Comparison of ENCODE assay signal across 9 cellular contexts in the genomic region with DNA sequence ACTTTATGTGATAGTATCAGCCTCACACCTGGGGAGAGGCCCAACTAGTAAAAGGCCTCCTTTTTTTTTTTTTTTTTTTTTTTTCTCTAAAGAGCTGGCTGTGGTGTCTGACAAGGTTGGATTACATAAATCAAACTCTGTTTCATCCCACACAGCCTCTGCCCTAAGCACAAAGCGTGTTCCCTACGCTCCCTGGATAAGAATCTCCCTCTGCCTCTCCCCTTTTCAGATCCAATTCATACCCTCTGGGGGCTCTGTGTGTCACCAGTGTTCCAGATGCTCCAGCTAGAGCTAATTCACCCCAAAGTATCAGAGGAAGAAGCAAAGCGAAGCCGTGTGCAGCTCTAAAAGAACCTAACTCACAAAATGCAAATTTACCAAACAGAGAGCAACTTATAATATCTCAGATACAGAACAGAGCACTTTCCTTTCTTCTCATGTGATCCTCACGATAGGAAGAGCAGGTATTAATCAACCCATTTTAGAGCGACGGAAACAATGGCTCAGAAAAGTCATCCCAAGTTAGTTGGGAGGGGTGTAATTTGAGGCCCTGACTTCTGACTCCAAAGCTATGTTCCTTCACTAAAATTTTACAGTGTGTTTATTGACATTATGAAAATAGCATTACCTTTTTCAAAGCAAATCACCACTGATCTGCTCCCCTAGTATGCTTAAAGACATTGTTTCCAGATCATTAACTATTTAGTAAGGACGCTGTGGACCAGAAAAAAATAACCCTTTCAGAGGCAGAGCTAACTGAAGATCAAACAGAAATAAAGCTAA. TPM values are rescaled to one million over a fixed set of nuclear protein-coding genes. Genes with fewer than 3 reads are reported as not detected.
DNase-seq lines count a peak whose midpoint lies in the region; ATAC-seq and TF ChIP-seq lines count a peak whose summit lies in the region.
"Had no signal": no experiment of that assay in that cellular context is flagged by ENCODE, and none has a peak within 500 bp of the region (broad histone marks: within the 10 kb centered on the region; RNA-seq: fewer than 3 reads in every experiment).

No MANE protein-coding gene starts in this region.

- CTCF ChIA-PET in PC-3 (lab: Charles Lee) (interaction anchor here (0.6 to 0.8 kb wide), 2 partner anchors 13 to 121 kb away, joined by 3 to 4 read pairs; a partner anchor contains a TSS), RWPE1 (lab: Yijun Ruan, JAX) (interaction anchor here (0.6 kb wide), 2 partner anchors 8 to 42 kb away, joined by 3 read pairs; no protein-coding TSS in a partner anchor)

- peaks cover 65% of the 10 kb centered on the region for H3K4me1 ChIP-seq in PC-3 (ENCODE audit: insufficient read depth, low read length)

- no TSS peak for BruUV-seq in PC-3 (replicated peaks; lab: Mats Ljungman, UMichigan)

- no peak overlapping the region; the same call in 1 of the 2 replicates for H3K9ac ChIP-seq in PC-3 (ENCODE audit: low read length)

- peak overlapping the region; percentile 35 for H3K4me3 Mint-ChIP-seq in neural crest cell

- H3K4me1 Mint-ChIP-seq in neural crest cell = peaks cover 86% of the 10 kb centered on the region

- H3K27ac ChIP-seq in PC-3 (ENCODE audit: low read length) (peak overlapping the region; percentile 38), RWPE1 (no peak overlapping the region)

- H3K27me3 ChIP-seq in PC-3 (ENCODE audit: low read length) = no peaks in the 10 kb centered on the region

- H3K4me2 ChIP-seq in PC-3 (ENCODE audit: low read length) = no peak overlapping the region

- H3K9me3 ChIP-seq in PC-3 (ENCODE audit: low read length) = no peaks in the 10 kb centered on the region

- no peaks in the 10 kb centered on the region for H3K27me3 Mint-ChIP-seq in neural crest cell (ENCODE audit: low read depth)

- H3K79me2 ChIP-seq in PC-3 (ENCODE audit: low read length) = no peaks in the 10 kb centered on the region

- H3K27ac Mint-ChIP-seq in neural crest cell (ENCODE audit: unreplicated experiment) = no peak overlapping the region

- no peak for TF ChIP-seq POLR2A in lower leg skin (IDR thresholded peaks at IDR 0.05)

- H3K4me3 ChIP-seq in PC-3 (ENCODE audit: low read length) (no peak overlapping the region), lower leg skin (ENCODE audit: low read depth, poor library complexity, severe bottlenecking) (no peak overlapping the region)

- ATAC-seq in GM18498 (IDR thresholded peaks at IDR 0.05; ENCODE audit: unreplicated experiment) = peak; percentile 36
- ATAC-seq in GM21619 (IDR thresholded peaks at IDR 0.05; ENCODE audit: unreplicated experiment) = peak; percentile 31
- ATAC-seq in PC-3 = no peak

- no peaks in the 10 kb centered on the region for H3K36me3 ChIP-seq in PC-3 (ENCODE audit: low read depth, low read length)

- no peaks in the 10 kb centered on the region for H4K20me1 ChIP-seq in PC-3 (ENCODE audit: low read length)

- 46% methylated on average over 8 of the region's 8 CpGs for WGBS in lower leg skin, 2 donors

- POLR2A ChIA-PET in PC-3 (lab: Charles Lee; ENCODE audit: unreplicated experiment) (interaction anchor here (0.6 kb wide), 1 partner anchor 41 kb away, joined by 5 read pairs; no protein-coding TSS in a partner anchor), RWPE1 (lab: Yijun Ruan, JAX; ENCODE audit: low non-redundant PET) (no interaction called here)

- no peak overlapping the region for H2AFZ ChIP-seq in PC-3 (ENCODE audit: low read length)

- TF ChIP-seq CTCF in PC-3 (conservative IDR thresholded peaks at IDR 0.05; ENCODE audit: low read depth, low read length) = no peak
- no peak for TF ChIP-seq CTCF in neural crest cell (conservative IDR thresholded peaks at IDR 0.05)
- no peak for TF ChIP-seq CTCF in RWPE1 (conservative IDR thresholded peaks at IDR 0.05; ENCODE audit: low read depth)
- no peak for TF ChIP-seq CTCF in lower leg skin (IDR thresholded peaks at IDR 0.05)

- H3K9me3 Mint-ChIP-seq in neural crest cell = no peaks in the 10 kb centered on the region

- H3K9me2 ChIP-seq in PC-3 (replicated peaks; ENCODE audit: low read length) = no peaks in the 10 kb centered on the region

- H3F3A ChIP-seq in PC-3 (ENCODE audit: low read length, unreplicated experiment) = no peaks in the 10 kb centered on the region

- intact Hi-C loops in PC-3 (cut with micrococcal nuclease) = no loop called here
- intact Hi-C loops in lower leg skin (cut with DNase I; ENCODE audit: low total_unique reads) = no loop called here

- DNase-seq in PC-3 = no peak
- DNase-seq in neural crest cell (ENCODE audit: low read depth, low spot score) = no peak
- DNase-seq in RWPE1 (ENCODE audit: low spot score) = no peak
- no peak for DNase-seq in lower leg skin (ENCODE audit: low spot score in 2 of 2)
- no peak for DNase-seq in AML-193 (lab: John Stamatoyannopoulos, UW)
- no peak for DNase-seq in stimulated activated CD4-positive, alpha-beta T cell treated with anti-CD3 and anti-CD28 coated beads, Interleukin-1b, Interleukin-23, amount 100 ng/mL, for 48 hours
- DNase-seq: NCI-H1930 had no signal

- H3K36me3 Mint-ChIP-seq in neural crest cell (ENCODE audit: low read depth) = no peaks in the 10 kb centered on the region

RNA-seq across cellular contexts. Expression of a gene that starts 12.4 kb away (rescaled TPM):
- total RNA-seq in PC-3 (2014; rRNA removed) (0.95 and 5.2 TPM in 2 replicates), neural crest cell (18.0 and 23.0 TPM in 2 replicates), lower leg skin (10 to 100 TPM in 1 of 4 donors, 1 to 10 TPM in 3; 2.1 to 11.8 (median 8.4) TPM)

RNA-seq across cellular contexts. Expression of a gene that starts 57.3 kb away (rescaled TPM):
- total RNA-seq in PC-3 (2014; rRNA removed) = 362 and 378 TPM in 2 replicates
- total RNA-seq in neural crest cell = 229 and 234 TPM in 2 replicates
- total RNA-seq in lower leg skin = 100 to 1,000 TPM; 177 to 220 (median 201) TPM
